8 cellular contexts compared by ENCODE assay signal in genomic region chr14:75259946-75260545, GRCh38. TPM values are rescaled to one million over a fixed set of nuclear protein-coding genes. Genes with fewer than 3 reads are reported as not detected.
A peak's percentile ranks its signal among the peaks of the same experiment; 100 is the strongest.
DNase-seq lines count a peak whose midpoint lies in the region; ATAC-seq lines count a peak whose summit lies in the region.
"Had no signal": no experiment of that assay in that cellular context is flagged by ENCODE, and none has a peak within 500 bp of the region (broad histone marks: within the 10 kb centered on the region; RNA-seq: fewer than 3 reads in every experiment).

No MANE protein-coding gene starts in this region.

- H3K27ac Mint-ChIP-seq in activated CD4-positive, alpha-beta memory T cell treated with anti-CD3 and anti-CD28 coated beads for 36 hours, result peak overlapping the region; percentile 84
- peak overlapping the region; percentile 99 for H3K27ac Mint-ChIP-seq in stimulated activated naive CD8-positive, alpha-beta T cell treated with anti-CD3 and anti-CD28 coated beads, Interleukin-15, amount 100 ng/mL, for 72 hours

- H3K4me1 ChIP-seq in iPS-15b (ENCODE audit: control insufficient read depth, insufficient read depth, low read length), result no peaks in the 10 kb centered on the region

- H3K4me1 Mint-ChIP-seq in activated CD4-positive, alpha-beta memory T cell treated with anti-CD3 and anti-CD28 coated beads for 36 hours (ENCODE audit: low read depth), result peaks cover 25% of the 10 kb centered on the region
- peaks cover 31% of the 10 kb centered on the region for H3K4me1 Mint-ChIP-seq in stimulated activated naive CD8-positive, alpha-beta T cell treated with anti-CD3 and anti-CD28 coated beads, Interleukin-15, amount 100 ng/mL, for 72 hours

- POLR2A ChIA-PET in activated CD4-positive, alpha-beta memory T cell treated with anti-CD3 and anti-CD28 coated beads for 36 hours (lab: Charles Lee), result interaction anchor here (1.1 to 2.2 kb wide), 2 partner anchors 21 to 260 kb away, joined by 3 to 7 read pairs; no protein-coding TSS in a partner anchor

- H3K9me3 ChIP-seq in iPS-15b (ENCODE audit: control insufficient read depth, insufficient read depth, low read length), result no peaks in the 10 kb centered on the region

- no peak overlapping the region for H3K4me3 Mint-ChIP-seq in activated CD4-positive, alpha-beta memory T cell treated with anti-CD3 and anti-CD28 coated beads for 36 hours
- peak overlapping the region; percentile 68 to 77 for H3K4me3 Mint-ChIP-seq in stimulated activated naive CD8-positive, alpha-beta T cell treated with anti-CD3 and anti-CD28 coated beads, Interleukin-15, amount 100 ng/mL, for 72 hours

- CTCF ChIA-PET in activated CD4-positive, alpha-beta memory T cell treated with anti-CD3 and anti-CD28 coated beads for 36 hours (lab: Charles Lee), result no interaction called here

- H3K9ac ChIP-seq in iPS-15b (ENCODE audit: low read depth, low read length), result no peak overlapping the region

- H3K4me3 ChIP-seq in iPS-15b (ENCODE audit: low read depth, low read length), result peak overlapping the region; percentile 68

- peaks cover 2% of the 10 kb centered on the region for H3K27me3 Mint-ChIP-seq in activated CD4-positive, alpha-beta memory T cell treated with anti-CD3 and anti-CD28 coated beads for 36 hours
- H3K27me3 Mint-ChIP-seq in stimulated activated naive CD8-positive, alpha-beta T cell treated with anti-CD3 and anti-CD28 coated beads, Interleukin-15, amount 100 ng/mL, for 72 hours, result peaks cover 11% of the 10 kb centered on the region

- ATAC-seq in stimulated activated naive CD8-positive, alpha-beta T cell treated with anti-CD3 and anti-CD28 coated beads, Interleukin-15, amount 100 ng/mL, for 72 hours, result no peak
- ATAC-seq in HG03442 (IDR thresholded peaks at IDR 0.05; ENCODE audit: unreplicated experiment), result no peak

- H3K36me3 Mint-ChIP-seq in activated CD4-positive, alpha-beta memory T cell treated with anti-CD3 and anti-CD28 coated beads for 36 hours, result no peaks in the 10 kb centered on the region

- DNase-seq in HT-29 (ENCODE audit: low spot score) (peak; percentile 23), GF-D8 (lab: John Stamatoyannopoulos, UW) (no peak), glomerular visceral epithelial cell (ENCODE audit: extremely low spot score) (no peak)
- DNase-seq in activated CD4-positive, alpha-beta memory T cell treated with anti-CD3 and anti-CD28 coated beads for 36 hours, result no peak
- no peak for DNase-seq in stimulated activated naive CD8-positive, alpha-beta T cell treated with anti-CD3 and anti-CD28 coated beads, Interleukin-15, amount 100 ng/mL, for 72 hours
- DNase-seq: NCI-H2107 had no signal

- H3K9me3 Mint-ChIP-seq in activated CD4-positive, alpha-beta memory T cell treated with anti-CD3 and anti-CD28 coated beads for 36 hours, result no peaks in the 10 kb centered on the region
- no peaks in the 10 kb centered on the region for H3K9me3 Mint-ChIP-seq in stimulated activated naive CD8-positive, alpha-beta T cell treated with anti-CD3 and anti-CD28 coated beads, Interleukin-15, amount 100 ng/mL, for 72 hours

- intact Hi-C loops in activated CD4-positive, alpha-beta memory T cell treated with anti-CD3 and anti-CD28 coated beads for 36 hours (cut with micrococcal nuclease), result loop anchor here (1.0 kb wide), 3 partner anchors 11 to 34 kb away; partner anchors contain the start of gene FOS

- no peaks in the 10 kb centered on the region for H3K36me3 ChIP-seq in iPS-15b (ENCODE audit: control insufficient read depth, insufficient read depth, low read length)

- peaks cover 5% of the 10 kb centered on the region for H3K27me3 ChIP-seq in iPS-15b (ENCODE audit: control insufficient read depth, insufficient read depth, low read length)

RNA-seq across cellular contexts. Expression of gene FOS, which starts 18.6 kb away (rescaled TPM):
- 616 and 667 TPM in 2 replicates for total RNA-seq in HT-29 (2014; rRNA removed; shearing (Covaris generic))
- 10 to 100 TPM; 21.1 to 26.7 TPM for total RNA-seq in activated CD4-positive, alpha-beta memory T cell treated with anti-CD3 and anti-CD28 coated beads for 36 hours

Comparison
In these comparisons a context has a peak if more than half of its experiments do, and no peak if none do; other contexts are left out.
1. RNA of gene FOS, which starts 18.6 kb away (total RNA-seq): 616 to 667 TPM in HT-29; 21.1 to 26.7 TPM in activated CD4-positive, alpha-beta memory T cell treated with anti-CD3 and anti-CD28 coated beads for 36 hours; every median in the first group is over 10 times any median in the second.